1 cellular context compared by ENCODE assay signal in the genomic region with DNA sequence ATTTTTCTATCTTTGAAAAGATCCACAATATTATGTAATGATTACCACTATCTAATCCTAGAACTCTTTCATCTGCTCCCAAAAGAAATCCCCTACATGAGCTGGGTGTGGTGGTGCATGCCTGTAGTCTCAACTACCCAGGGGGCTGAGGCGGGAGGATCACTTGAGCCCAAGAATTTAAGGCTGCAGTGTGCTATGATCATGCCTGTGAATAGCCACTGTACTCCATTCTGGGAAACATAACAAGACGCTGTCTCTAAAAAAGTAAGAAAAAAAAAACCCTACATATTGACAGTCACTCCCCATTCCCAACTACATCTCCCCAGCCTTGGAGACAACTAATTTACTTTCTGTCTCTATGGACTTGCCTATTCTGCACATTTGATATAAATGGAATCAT.
TF ChIP-seq lines count a peak whose summit lies in the region.

No MANE protein-coding gene starts in this region.

TF ChIP-seq in HEK293, 187 proteins besides CTCF, POLR2A, EP300 and RAD21 (continued from another document):
- no peak for TF ChIP-seq ZBTB20 (tag by site-specific recombination; IDR thresholded peaks at IDR 0.05)
- TF ChIP-seq ZNF223 (tag by site-specific recombination; IDR thresholded peaks at IDR 0.05) = no peak
TF ChIP-seq in HEK293: peak in this region for 6.
